1 cellular context compared by ENCODE assay signal in genomic region chr19:15453906-15454305, GRCh38.
A peak's percentile ranks its signal among the peaks of the same experiment; 100 is the strongest.
TF ChIP-seq lines count a peak whose summit lies in the region.

No MANE protein-coding gene starts in this region.

TF ChIP-seq in GM12878, 131 proteins besides CTCF, POLR2A, EP300 and RAD21:
- peak; percentile 46 for TF ChIP-seq NR2C2 (IDR thresholded peaks at IDR 0.05; ENCODE audit: borderline replicate concordance, control insufficient read depth, insufficient read length, low read depth)
- TF ChIP-seq BCLAF1 (IDR thresholded peaks at IDR 0.05): no peak
- TF ChIP-seq NR2C1 (IDR thresholded peaks at IDR 0.05): 0 out of 2 replicates have a peak, but pooled peaks have one; percentile 25
